1 cellular context compared by ENCODE assay signal in genomic region chr16:25256821-25257503, GRCh38.
TF ChIP-seq lines count a peak whose summit lies in the region.

No MANE protein-coding gene starts in this region.

TF ChIP-seq in HepG2, 621 proteins besides CTCF, POLR2A, EP300 and RAD21 (continued from another document and continues in another):
- TF ChIP-seq STAT6 (CRISPR knock-in tag; IDR thresholded peaks at IDR 0.05; ENCODE audit: borderline replicate concordance) (no peak), FLYWCH1 (CRISPR knock-in tag; IDR thresholded peaks at IDR 0.05) (0 out of 2 replicates have a peak, but pooled peaks have one; percentile 62), ZNF563 (CRISPR knock-in tag; IDR thresholded peaks at IDR 0.05) (no peak), ONECUT2 (CRISPR knock-in tag; IDR thresholded peaks at IDR 0.05) (no peak), SAP130 (CRISPR knock-in tag; IDR thresholded peaks at IDR 0.05; ENCODE audit: low read depth) (no peak; the same call in 1 of the 2 replicates), ZNF615 (CRISPR knock-in tag; IDR thresholded peaks at IDR 0.05; ENCODE audit: borderline replicate concordance) (0 out of 2 replicates have a peak, but pooled peaks have one; percentile 19), ZBTB1 (CRISPR knock-in tag; IDR thresholded peaks at IDR 0.05; ENCODE audit: borderline replicate concordance) (no peak), ZFP1 (CRISPR knock-in tag; IDR thresholded peaks at IDR 0.05) (no peak), HOXA3 (CRISPR knock-in tag; IDR thresholded peaks at IDR 0.05) (no peak), HNF1B (CRISPR knock-in tag; IDR thresholded peaks at IDR 0.05) (0 out of 2 replicates have a peak, but pooled peaks have one; percentile 58), ZMYM4 (CRISPR knock-in tag; IDR thresholded peaks at IDR 0.05) (no peak), TBP (CRISPR knock-in tag; IDR thresholded peaks at IDR 0.05) (no peak), SNAPC4 (CRISPR knock-in tag; IDR thresholded peaks at IDR 0.05) (no peak), ZNF530 (CRISPR knock-in tag; IDR thresholded peaks at IDR 0.05; ENCODE audit: low read depth) (no peak), ZNF816 (CRISPR knock-in tag; IDR thresholded peaks at IDR 0.05; ENCODE audit: borderline replicate concordance) (no peak), ZBTB25 (CRISPR knock-in tag; IDR thresholded peaks at IDR 0.05) (peak; percentile 53; the same call in 1 of the 2 replicates), HIVEP1 (CRISPR knock-in tag; IDR thresholded peaks at IDR 0.05) (no peak), TCF12 (IDR thresholded peaks at IDR 0.05) (no peak), TCF12 (CRISPR knock-in tag; IDR thresholded peaks at IDR 0.05) (no peak), PITX1 (CRISPR knock-in tag; IDR thresholded peaks at IDR 0.05) (peak; percentile 22; the same call in 1 of the 2 replicates), PREB (CRISPR knock-in tag; IDR thresholded peaks at IDR 0.05) (no peak), ZNF30 (CRISPR knock-in tag; IDR thresholded peaks at IDR 0.05) (no peak), FOXP4 (CRISPR knock-in tag; IDR thresholded peaks at IDR 0.05) (peak; percentile 42; the same call in 1 of the 2 replicates), HMGA1 (CRISPR knock-in tag; conservative IDR thresholded peaks at IDR 0.05) (no peak), ARNTL (CRISPR knock-in tag; IDR thresholded peaks at IDR 0.05) (no peak), WIZ (CRISPR knock-in tag; IDR thresholded peaks at IDR 0.05) (no peak), ZSCAN31 (CRISPR knock-in tag; IDR thresholded peaks at IDR 0.05; ENCODE audit: low read depth) (no peak), SP5 (CRISPR knock-in tag; IDR thresholded peaks at IDR 0.05; ENCODE audit: borderline replicate concordance, low read depth) (no peak), ZNF282 (IDR thresholded peaks at IDR 0.05; ENCODE audit: partially characterized antibody) (no peak), SUZ12 (IDR thresholded peaks at IDR 0.05; ENCODE audit: low read depth, low read length) (no peak), ZNF788 (CRISPR knock-in tag; IDR thresholded peaks at IDR 0.05; ENCODE audit: borderline replicate concordance) (0 out of 2 replicates have a peak, but pooled peaks have one; percentile 21), ZNF367 (CRISPR knock-in tag; IDR thresholded peaks at IDR 0.05; ENCODE audit: borderline replicate concordance) (no peak), SOX6 (IDR thresholded peaks at IDR 0.05) (no peak), SOX6 (CRISPR knock-in tag; IDR thresholded peaks at IDR 0.05) (peak; percentile 53), PAWR (CRISPR knock-in tag; IDR thresholded peaks at IDR 0.05; ENCODE audit: borderline replicate concordance) (no peak), ZNF343 (CRISPR knock-in tag; IDR thresholded peaks at IDR 0.05) (no peak), ZNF792 (CRISPR knock-in tag; IDR thresholded peaks at IDR 0.05) (no peak), CBX5 (CRISPR knock-in tag; IDR thresholded peaks at IDR 0.05; ENCODE audit: borderline replicate concordance) (no peak), KLF16 (CRISPR knock-in tag; IDR thresholded peaks at IDR 0.05) (peak in 1 of 2 experiments; percentile 86; a peak in 1 of 4 replicates), DNMT3B (CRISPR knock-in tag; conservative IDR thresholded peaks at IDR 0.05) (no peak), ZNF382 (CRISPR knock-in tag; IDR thresholded peaks at IDR 0.05; ENCODE audit: borderline replicate concordance) (no peak)
- TF ChIP-seq, protein P1, sequence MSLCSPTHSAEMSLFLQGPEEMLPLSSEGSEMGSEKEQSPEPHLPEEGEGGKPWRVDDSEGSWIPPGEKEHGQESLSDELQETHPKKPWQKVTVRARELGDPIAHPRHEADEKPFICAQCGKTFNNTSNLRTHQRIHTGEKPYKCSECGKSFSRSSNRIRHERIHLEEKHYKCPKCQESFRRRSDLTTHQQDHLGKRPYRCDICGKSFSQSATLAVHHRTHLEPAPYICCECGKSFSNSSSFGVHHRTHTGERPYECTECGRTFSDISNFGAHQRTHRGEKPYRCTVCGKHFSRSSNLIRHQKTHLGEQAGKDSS (CRISPR knock-in tag; IDR thresholded peaks at IDR 0.05; ENCODE audit: borderline replicate concordance, low read depth), result no peak
- TF ChIP-seq, protein P2, sequence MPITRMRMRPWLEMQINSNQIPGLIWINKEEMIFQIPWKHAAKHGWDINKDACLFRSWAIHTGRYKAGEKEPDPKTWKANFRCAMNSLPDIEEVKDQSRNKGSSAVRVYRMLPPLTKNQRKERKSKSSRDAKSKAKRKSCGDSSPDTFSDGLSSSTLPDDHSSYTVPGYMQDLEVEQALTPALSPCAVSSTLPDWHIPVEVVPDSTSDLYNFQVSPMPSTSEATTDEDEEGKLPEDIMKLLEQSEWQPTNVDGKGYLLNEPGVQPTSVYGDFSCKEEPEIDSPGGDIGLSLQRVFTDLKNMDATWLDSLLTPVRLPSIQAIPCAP (CRISPR knock-in tag; IDR thresholded peaks at IDR 0.05; ENCODE audit: low read depth), result no peak
- TF ChIP-seq, protein P3, sequence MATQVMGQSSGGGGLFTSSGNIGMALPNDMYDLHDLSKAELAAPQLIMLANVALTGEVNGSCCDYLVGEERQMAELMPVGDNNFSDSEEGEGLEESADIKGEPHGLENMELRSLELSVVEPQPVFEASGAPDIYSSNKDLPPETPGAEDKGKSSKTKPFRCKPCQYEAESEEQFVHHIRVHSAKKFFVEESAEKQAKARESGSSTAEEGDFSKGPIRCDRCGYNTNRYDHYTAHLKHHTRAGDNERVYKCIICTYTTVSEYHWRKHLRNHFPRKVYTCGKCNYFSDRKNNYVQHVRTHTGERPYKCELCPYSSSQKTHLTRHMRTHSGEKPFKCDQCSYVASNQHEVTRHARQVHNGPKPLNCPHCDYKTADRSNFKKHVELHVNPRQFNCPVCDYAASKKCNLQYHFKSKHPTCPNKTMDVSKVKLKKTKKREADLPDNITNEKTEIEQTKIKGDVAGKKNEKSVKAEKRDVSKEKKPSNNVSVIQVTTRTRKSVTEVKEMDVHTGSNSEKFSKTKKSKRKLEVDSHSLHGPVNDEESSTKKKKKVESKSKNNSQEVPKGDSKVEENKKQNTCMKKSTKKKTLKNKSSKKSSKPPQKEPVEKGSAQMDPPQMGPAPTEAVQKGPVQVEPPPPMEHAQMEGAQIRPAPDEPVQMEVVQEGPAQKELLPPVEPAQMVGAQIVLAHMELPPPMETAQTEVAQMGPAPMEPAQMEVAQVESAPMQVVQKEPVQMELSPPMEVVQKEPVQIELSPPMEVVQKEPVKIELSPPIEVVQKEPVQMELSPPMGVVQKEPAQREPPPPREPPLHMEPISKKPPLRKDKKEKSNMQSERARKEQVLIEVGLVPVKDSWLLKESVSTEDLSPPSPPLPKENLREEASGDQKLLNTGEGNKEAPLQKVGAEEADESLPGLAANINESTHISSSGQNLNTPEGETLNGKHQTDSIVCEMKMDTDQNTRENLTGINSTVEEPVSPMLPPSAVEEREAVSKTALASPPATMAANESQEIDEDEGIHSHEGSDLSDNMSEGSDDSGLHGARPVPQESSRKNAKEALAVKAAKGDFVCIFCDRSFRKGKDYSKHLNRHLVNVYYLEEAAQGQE (IDR thresholded peaks at IDR 0.05; ENCODE audit: borderline replicate concordance in 1 of 2, low read depth in 1 of 2, low read length in 2 of 2), result no peak
